Comparison of ENCODE assay signal across 25 cellular contexts in genomic region chr14:86602263-86602662, GRCh38.
DNase-seq lines count a peak whose midpoint lies in the region; ATAC-seq and TF ChIP-seq lines count a peak whose summit lies in the region.
"Had no signal": no experiment of that assay in that cellular context is flagged by ENCODE, and none has a peak within 500 bp of the region (broad histone marks: within the 10 kb centered on the region; RNA-seq: fewer than 3 reads in every experiment).

No MANE protein-coding gene starts in this region.

- no peak overlapping the region for H3K18ac ChIP-seq in mesendoderm (ENCODE audit: low read length)

- H3K9ac ChIP-seq in mesendoderm (ENCODE audit: low read length) (no peak overlapping the region), subcutaneous abdominal adipose tissue (ENCODE audit: low read length in 5 of 5) (no peak overlapping the region)
- H3K9ac ChIP-seq: BLaER1 had no signal

- H2BK120ac ChIP-seq in mesendoderm (ENCODE audit: low read depth, low read length) = no peak overlapping the region

- H4K8ac ChIP-seq in mesendoderm (ENCODE audit: low read depth, low read length) = no peak overlapping the region

- H2BK15ac ChIP-seq in mesendoderm (replicated peaks; ENCODE audit: low read depth) = no peak overlapping the region

- no peaks in the 10 kb centered on the region for H3K79me2 ChIP-seq in mesendoderm (ENCODE audit: control insufficient read depth, insufficient read depth, low read length)

- no peak overlapping the region for H4K5ac ChIP-seq in mesendoderm (ENCODE audit: low read length)

- no peak overlapping the region for H3K4me2 ChIP-seq in mesendoderm (ENCODE audit: low read length)
- H3K4me2 ChIP-seq: A549, BLaER1 had no signal

- TF ChIP-seq CTCF in left ventricle myocardium inferior (IDR thresholded peaks at IDR 0.05; ENCODE audit: borderline replicate concordance) (no peak), right atrium auricular region (IDR thresholded peaks at IDR 0.05) (no peak)

- no peak overlapping the region for H3K23ac ChIP-seq in mesendoderm (ENCODE audit: low read length)

- H2AK5ac ChIP-seq in mesendoderm (ENCODE audit: low read length) = no peak overlapping the region

- no peaks in the 10 kb centered on the region for H3K79me1 ChIP-seq in mesendoderm (ENCODE audit: low read length)

- H3K9me3 ChIP-seq in left ventricle myocardium inferior (replicated peaks) = peaks cover 6% of the 10 kb centered on the region
- H3K9me3 ChIP-seq in right atrium auricular region = no peaks in the 10 kb centered on the region
- H3K9me3 ChIP-seq in subcutaneous abdominal adipose tissue (ENCODE audit: control insufficient read depth in 5 of 5, low read length in 5 of 5) = no peaks in the 10 kb centered on the region
- H3K9me3 ChIP-seq: A549, BE2C, BLaER1 had no signal

- H3K4ac ChIP-seq in mesendoderm (ENCODE audit: low read depth, low read length) = no peak overlapping the region

- no peak overlapping the region for H2BK5ac ChIP-seq in mesendoderm (ENCODE audit: low read length)

- WGBS in mesendoderm (ENCODE audit: extremely low coverage, insufficient coverage, low lambda C conversion rate) = no CpG with 5 or more reads among the region's 3 CpGs

- H3K4me3 ChIP-seq in left ventricle myocardium inferior (no peak overlapping the region), right atrium auricular region (no peak overlapping the region), mesendoderm (ENCODE audit: low read length) (no peak overlapping the region), subcutaneous abdominal adipose tissue (ENCODE audit: low read depth in 1 of 5, low read length in 5 of 5) (peak overlapping the region in 1 of 5 donors; percentile 37)
- H3K4me3 ChIP-seq: A549, BLaER1, GM12878 had no signal

- no peaks in the 10 kb centered on the region for H3K4me1 ChIP-seq in left ventricle myocardium inferior
- no peaks in the 10 kb centered on the region for H3K4me1 ChIP-seq in right atrium auricular region
- no peaks in the 10 kb centered on the region for H3K4me1 ChIP-seq in mesendoderm (ENCODE audit: control insufficient read depth, low read depth, low read length)
- H3K4me1 ChIP-seq in subcutaneous abdominal adipose tissue (ENCODE audit: control insufficient read depth in 5 of 5, insufficient read depth in 5 of 5, low read length in 5 of 5) = peaks cover 0 to 13% (median 6%) of the 10 kb centered on the region in 5 donors
- H3K4me1 ChIP-seq: A549, BE2C, BLaER1 had no signal

- H3K56ac ChIP-seq in mesendoderm (ENCODE audit: low read length) = no peak overlapping the region

- intact Hi-C loops in Right ventricle myocardium inferior (cut with DNase I) = no loop called here
- intact Hi-C loops in left ventricle myocardium inferior (cut with micrococcal nuclease) = no loop called here
- intact Hi-C loops in left ventricle myocardium superior (cut with micrococcal nuclease) = no loop called here

- DNase-seq in Right ventricle myocardium inferior (ENCODE audit: missing footprints) (no peak), left ventricle myocardium inferior (no peak), left ventricle myocardium superior (no peak), right atrium auricular region (ENCODE audit: low spot score) (no peak), mesendoderm (peak; percentile 10), AG20443 (ENCODE audit: low spot score) (no peak), islet precursor cell (no peak)
- DNase-seq: BE2C; C1 segment of cervical spinal cord; CD4-positive, alpha-beta memory T cell; CD4-positive, CD25-positive, alpha-beta regulatory T cell; CD8-positive, alpha-beta memory T cell; COR-L47; DMS 273 treated with DMSO at 0.1 percent for 48 hours; DMS153; DMS53; DMS79; DND-41; EL; GDM1 had no signal

- H3K27me3 ChIP-seq in left ventricle myocardium inferior (ENCODE audit: low read depth) (no peaks in the 10 kb centered on the region), right atrium auricular region (no peaks in the 10 kb centered on the region), mesendoderm (ENCODE audit: insufficient read depth, low read length, poor library complexity) (no peaks in the 10 kb centered on the region), subcutaneous abdominal adipose tissue (ENCODE audit: control insufficient read depth in 5 of 5, insufficient read depth in 4 of 5, low read length in 5 of 5) (no peaks in the 10 kb centered on the region)
- H3K27me3 ChIP-seq: BE2C, BLaER1 had no signal

- H3K36me3 ChIP-seq in left ventricle myocardium inferior (no peaks in the 10 kb centered on the region), right atrium auricular region (no peaks in the 10 kb centered on the region), mesendoderm (ENCODE audit: control insufficient read depth, insufficient read depth, low read length) (no peaks in the 10 kb centered on the region), subcutaneous abdominal adipose tissue (ENCODE audit: control insufficient read depth in 5 of 5, insufficient read depth in 5 of 5, low read length in 5 of 5) (no peaks in the 10 kb centered on the region)
- H3K36me3 ChIP-seq: BE2C, BLaER1 had no signal

- peak; percentile 69 for ATAC-seq in Right ventricle myocardium inferior
- peak; percentile 49 for ATAC-seq in left ventricle myocardium superior
- ATAC-seq: A549, GM12878 had no signal

- no peak overlapping the region for H3K27ac ChIP-seq in left ventricle myocardium inferior (replicated peaks)
- H3K27ac ChIP-seq in right atrium auricular region = no peak overlapping the region
- H3K27ac ChIP-seq in mesendoderm (ENCODE audit: low read depth, low read length) = no peak overlapping the region
- peak overlapping the region; percentile 25 for H3K27ac ChIP-seq in subcutaneous abdominal adipose tissue (ENCODE audit: low read depth, low read length)
- H3K27ac ChIP-seq: 22Rv1, A549, BLaER1 had no signal
